ENCODE assay signal across 2 cellular contexts in the genomic region with DNA sequence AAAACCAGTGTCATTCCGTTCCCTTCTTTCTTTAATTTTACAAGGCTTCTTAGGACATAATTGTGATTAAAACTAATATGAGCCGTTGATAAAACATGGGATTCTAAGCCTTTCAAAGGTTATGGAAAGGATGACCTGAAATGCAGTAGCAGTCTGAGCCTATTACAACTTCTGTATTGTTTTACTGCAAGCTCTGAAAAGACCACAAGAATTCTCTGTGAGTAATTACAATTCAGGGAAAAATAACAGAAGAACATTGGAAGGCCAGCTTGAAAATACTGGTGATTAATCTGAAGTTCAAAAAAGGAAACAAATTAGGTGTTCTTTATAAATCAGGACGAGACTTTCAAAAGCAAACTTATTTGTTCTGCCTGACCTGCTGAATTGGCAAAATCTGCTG.
TF ChIP-seq lines count a peak whose summit lies in the region.

No MANE protein-coding gene starts in this region.

TF ChIP-seq in SK-N-SH, 30 proteins besides CTCF, POLR2A, EP300 and RAD21 (continued from another document):
- TF ChIP-seq, protein P1, sequence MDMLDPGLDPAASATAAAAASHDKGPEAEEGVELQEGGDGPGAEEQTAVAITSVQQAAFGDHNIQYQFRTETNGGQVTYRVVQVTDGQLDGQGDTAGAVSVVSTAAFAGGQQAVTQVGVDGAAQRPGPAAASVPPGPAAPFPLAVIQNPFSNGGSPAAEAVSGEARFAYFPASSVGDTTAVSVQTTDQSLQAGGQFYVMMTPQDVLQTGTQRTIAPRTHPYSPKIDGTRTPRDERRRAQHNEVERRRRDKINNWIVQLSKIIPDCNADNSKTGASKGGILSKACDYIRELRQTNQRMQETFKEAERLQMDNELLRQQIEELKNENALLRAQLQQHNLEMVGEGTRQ (IDR thresholded peaks at IDR 0.05; ENCODE audit: borderline replicate concordance, low read depth, low read length) = no peak
- TF ChIP-seq FOSL2 (IDR thresholded peaks at IDR 0.05; ENCODE audit: borderline replicate concordance, low read depth) (no peak), TAF1 (IDR thresholded peaks at IDR 0.05; ENCODE audit: borderline replicate concordance, low read depth, low read length) (no peak), GATA2 (CRISPR knock-in tag; IDR thresholded peaks at IDR 0.05) (no peak), RCOR1 (IDR thresholded peaks at IDR 0.05; ENCODE audit: low read length) (no peak), EZH2phosphoT487 (IDR thresholded peaks at IDR 0.05; ENCODE audit: borderline replicate concordance, low read depth) (no peak), RFX5 (IDR thresholded peaks at IDR 0.05; ENCODE audit: low read length) (no peak)
TF ChIP-seq in SK-N-SH: peak in this region for 0.

TF ChIP-seq in SK-N-SH treated with all-trans-retinoic acid at 6 μM for 48 hours, 23 proteins besides CTCF, POLR2A, EP300 and RAD21 (continued from another document):
- TF ChIP-seq, protein P2, sequence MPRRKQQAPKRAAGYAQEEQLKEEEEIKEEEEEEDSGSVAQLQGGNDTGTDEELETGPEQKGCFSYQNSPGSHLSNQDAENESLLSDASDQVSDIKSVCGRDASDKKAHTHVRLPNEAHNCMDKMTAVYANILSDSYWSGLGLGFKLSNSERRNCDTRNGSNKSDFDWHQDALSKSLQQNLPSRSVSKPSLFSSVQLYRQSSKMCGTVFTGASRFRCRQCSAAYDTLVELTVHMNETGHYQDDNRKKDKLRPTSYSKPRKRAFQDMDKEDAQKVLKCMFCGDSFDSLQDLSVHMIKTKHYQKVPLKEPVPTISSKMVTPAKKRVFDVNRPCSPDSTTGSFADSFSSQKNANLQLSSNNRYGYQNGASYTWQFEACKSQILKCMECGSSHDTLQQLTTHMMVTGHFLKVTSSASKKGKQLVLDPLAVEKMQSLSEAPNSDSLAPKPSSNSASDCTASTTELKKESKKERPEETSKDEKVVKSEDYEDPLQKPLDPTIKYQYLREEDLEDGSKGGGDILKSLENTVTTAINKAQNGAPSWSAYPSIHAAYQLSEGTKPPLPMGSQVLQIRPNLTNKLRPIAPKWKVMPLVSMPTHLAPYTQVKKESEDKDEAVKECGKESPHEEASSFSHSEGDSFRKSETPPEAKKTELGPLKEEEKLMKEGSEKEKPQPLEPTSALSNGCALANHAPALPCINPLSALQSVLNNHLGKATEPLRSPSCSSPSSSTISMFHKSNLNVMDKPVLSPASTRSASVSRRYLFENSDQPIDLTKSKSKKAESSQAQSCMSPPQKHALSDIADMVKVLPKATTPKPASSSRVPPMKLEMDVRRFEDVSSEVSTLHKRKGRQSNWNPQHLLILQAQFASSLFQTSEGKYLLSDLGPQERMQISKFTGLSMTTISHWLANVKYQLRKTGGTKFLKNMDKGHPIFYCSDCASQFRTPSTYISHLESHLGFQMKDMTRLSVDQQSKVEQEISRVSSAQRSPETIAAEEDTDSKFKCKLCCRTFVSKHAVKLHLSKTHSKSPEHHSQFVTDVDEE (CRISPR knock-in tag; IDR thresholded peaks at IDR 0.05) = no peak
